ENCODE assay signal across 34 cellular contexts in the genomic region with DNA sequence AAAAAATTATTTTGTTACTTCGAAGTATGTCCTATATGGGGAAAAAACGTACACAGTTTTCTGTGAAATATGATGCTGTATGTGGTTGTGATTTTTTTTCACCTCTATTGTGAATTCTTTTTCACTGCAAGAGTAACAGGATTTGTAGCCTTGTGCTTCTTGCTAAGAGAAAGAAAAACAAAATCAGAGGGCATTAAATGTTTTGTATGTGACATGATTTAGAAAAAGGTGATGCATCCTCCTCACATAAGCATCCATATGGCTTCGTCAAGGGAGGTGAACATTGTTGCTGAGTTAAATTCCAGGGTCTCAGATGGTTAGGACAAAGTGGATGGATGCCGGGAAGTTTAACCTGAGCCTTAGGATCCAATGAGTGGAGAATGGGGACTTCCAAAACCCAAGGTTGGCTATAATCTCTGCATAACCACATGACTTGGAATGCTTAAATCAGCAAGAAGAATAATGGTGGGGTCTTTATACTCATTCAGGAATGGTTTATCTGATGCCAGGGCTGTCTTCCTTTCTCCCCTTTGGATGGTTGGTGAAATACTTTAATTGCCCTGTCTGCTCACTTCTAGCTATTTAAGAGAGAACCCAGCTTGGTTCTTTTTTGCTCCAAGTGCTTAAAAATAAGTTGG. TPM values are rescaled to one million over a fixed set of nuclear protein-coding genes. Genes with fewer than 3 reads are reported as not detected.
"Had no signal": no experiment of that assay in that cellular context is flagged by ENCODE, and none has a peak within 500 bp of the region (broad histone marks: within the 10 kb centered on the region; RNA-seq: fewer than 3 reads in every experiment).

No MANE protein-coding gene starts in this region.

- H3K4me1 Mint-ChIP-seq: activated CD4-positive, alpha-beta memory T cell treated with anti-CD3 and anti-CD28 coated beads, Interleukin-2, amount 10 ng/mL, durations not matched to agents 7 days and 5 days; activated CD4-positive, alpha-beta T cell treated with anti-CD3 and anti-CD28 coated beads, Interleukin-2, amount 10 ng/mL, durations not matched to agents 7 days and 5 days; activated naive CD4-positive, alpha-beta T cell treated with anti-CD3 and anti-CD28 coated beads, Interleukin-2, amount 10 ng/mL, durations not matched to agents 7 days and 5 days; activated naive CD8-positive, alpha-beta T cell treated with anti-CD3 and anti-CD28 coated beads, Interleukin-2, amount 10 ng/mL, durations not matched to agents 7 days and 5 days had no signal

- H3K27me3 ChIP-seq: ascending aorta, breast epithelium, cardiac muscle cell, colonic mucosa, foreskin keratinocyte, gastrocnemius medialis, heart right ventricle had no signal

- H3K36me3 ChIP-seq: ascending aorta, breast epithelium, cardiac muscle cell, colonic mucosa, gastrocnemius medialis, heart right ventricle had no signal

- H3K9me3 ChIP-seq: ascending aorta, breast epithelium, colonic mucosa, gastrocnemius medialis, heart right ventricle had no signal

- H3K36me3 Mint-ChIP-seq: activated naive CD4-positive, alpha-beta T cell treated with anti-CD3 and anti-CD28 coated beads, Interleukin-2, amount 10 ng/mL, durations not matched to agents 7 days and 5 days; activated naive CD8-positive, alpha-beta T cell treated with anti-CD3 and anti-CD28 coated beads, Interleukin-2, amount 10 ng/mL, durations not matched to agents 7 days and 5 days; brain had no signal

- H3K4me3 Mint-ChIP-seq: activated CD4-positive, alpha-beta memory T cell treated with anti-CD3 and anti-CD28 coated beads, Interleukin-2, amount 10 ng/mL, durations not matched to agents 7 days and 5 days; activated CD4-positive, alpha-beta T cell treated with anti-CD3 and anti-CD28 coated beads for 36 hours; activated CD4-positive, alpha-beta T cell treated with anti-CD3 and anti-CD28 coated beads, Interleukin-2, amount 10 ng/mL, durations not matched to agents 7 days and 5 days; activated naive CD4-positive, alpha-beta T cell treated with anti-CD3 and anti-CD28 coated beads, Interleukin-2, amount 10 ng/mL, durations not matched to agents 7 days and 5 days; activated naive CD8-positive, alpha-beta T cell treated with anti-CD3 and anti-CD28 coated beads, Interleukin-2, amount 10 ng/mL, durations not matched to agents 7 days and 5 days; activated T-cell treated with anti-CD3 and anti-CD28 coated beads, Interleukin-2, amount 50 U/mL, for 24 hours; activated T-cell treated with anti-CD3 and anti-CD28 coated beads, Interleukin-2, amount 50 U/mL, for 72 hours; brain; T-helper 17 cell; T-helper 2 cell treated with Interferon-gamma antibody and Interleukin-4, amounts not matched to agents 5 μg/mL and 100 μg/mL, for 36 hours had no signal

- H3K4me3 ChIP-seq: ascending aorta, breast epithelium, cardiac muscle cell, colonic mucosa, gastrocnemius medialis, heart right ventricle had no signal

- H3K27ac Mint-ChIP-seq: activated CD4-positive, alpha-beta memory T cell treated with anti-CD3 and anti-CD28 coated beads, Interleukin-2, amount 10 ng/mL, durations not matched to agents 7 days and 5 days; activated CD4-positive, alpha-beta T cell treated with anti-CD3 and anti-CD28 coated beads for 36 hours; activated CD4-positive, alpha-beta T cell treated with anti-CD3 and anti-CD28 coated beads, Interleukin-2, amount 10 ng/mL, durations not matched to agents 7 days and 5 days; activated naive CD4-positive, alpha-beta T cell treated with anti-CD3 and anti-CD28 coated beads, Interleukin-2, amount 10 ng/mL, durations not matched to agents 7 days and 5 days; activated naive CD4-positive, alpha-beta T cell treated with anti-CD3 and anti-CD28 coated beads, Interleukin-2, amount 50 U/mL, for 72 hours; activated naive CD8-positive, alpha-beta T cell treated with anti-CD3 and anti-CD28 coated beads, Interleukin-2, amount 10 ng/mL, durations not matched to agents 7 days and 5 days; activated T-cell treated with anti-CD3 and anti-CD28 coated beads, Interleukin-2, amount 50 U/mL, for 24 hours; activated T-cell treated with anti-CD3 and anti-CD28 coated beads, Interleukin-2, amount 50 U/mL, for 72 hours; brain; T-helper 17 cell; T-helper 2 cell treated with Interferon-gamma antibody and Interleukin-4, amounts not matched to agents 5 μg/mL and 100 μg/mL, for 36 hours had no signal

- ATAC-seq: activated CD4-positive, alpha-beta T cell treated with anti-CD3 and anti-CD28 coated beads for 36 hours; activated naive CD4-positive, alpha-beta T cell treated with anti-CD3 and anti-CD28 coated beads, Interleukin-2, amount 50 U/mL, for 72 hours; activated T-cell treated with anti-CD3 and anti-CD28 coated beads, Interleukin-2, amount 50 U/mL, for 72 hours; esophagus mucosa; foreskin keratinocyte; gastrocnemius medialis; heart right ventricle; T-helper 17 cell had no signal

- DNase-seq: activated CD4-positive, alpha-beta memory T cell treated with anti-CD3 and anti-CD28 coated beads, Interleukin-2, amount 10 ng/mL, durations not matched to agents 7 days and 5 days; activated CD4-positive, alpha-beta T cell treated with anti-CD3 and anti-CD28 coated beads for 36 hours; activated CD4-positive, alpha-beta T cell treated with anti-CD3 and anti-CD28 coated beads, Interleukin-2, amount 10 ng/mL, durations not matched to agents 7 days and 5 days; activated CD4-positive, alpha-beta T cell treated with anti-CD3 and anti-CD28 coated beads, Interleukin-2, amount 50 U/mL, for 4 hours; activated CD4-positive, CD25-positive, alpha-beta regulatory T cell; activated CD4-positive, CD25-positive, alpha-beta regulatory T cell treated with anti-CD3 and anti-CD28 coated beads, Interleukin-2, amount 50 U/mL, for 72 hours; activated CD8-positive, alpha-beta memory T cell treated with anti-CD3 and anti-CD28 coated beads, Interleukin-2, amount 50 U/mL, for 48 hours; activated gamma-delta T cell; activated naive CD4-positive, alpha-beta T cell; activated naive CD4-positive, alpha-beta T cell treated with anti-CD3 and anti-CD28 coated beads, Interleukin-2, amount 10 ng/mL, durations not matched to agents 7 days and 5 days; activated naive CD8-positive, alpha-beta T cell treated with anti-CD3 and anti-CD28 coated beads, Interleukin-2, amount 10 ng/mL, durations not matched to agents 7 days and 5 days; activated T-cell treated with anti-CD3 and anti-CD28 coated beads for 4 hours; activated T-cell treated with anti-CD3 and anti-CD28 coated beads, Interleukin-2, amount 50 U/mL, for 24 hours; activated T-cell treated with anti-CD3 and anti-CD28 coated beads, Interleukin-2, amount 50 U/mL, for 72 hours; central memory CD4-positive, alpha-beta T cell; cerebellar nuclear complex; colonic mucosa; effector CD8-positive, alpha-beta T cell; foreskin keratinocyte; gastrocnemius medialis; glutamatergic neuron; heart right ventricle; T-helper 1 cell; T-helper 17 cell; T1000 had no signal

- H3K9me3 Mint-ChIP-seq: activated CD4-positive, alpha-beta memory T cell treated with anti-CD3 and anti-CD28 coated beads, Interleukin-2, amount 10 ng/mL, durations not matched to agents 7 days and 5 days; activated CD4-positive, alpha-beta T cell treated with anti-CD3 and anti-CD28 coated beads, Interleukin-2, amount 10 ng/mL, durations not matched to agents 7 days and 5 days; activated naive CD4-positive, alpha-beta T cell treated with anti-CD3 and anti-CD28 coated beads, Interleukin-2, amount 10 ng/mL, durations not matched to agents 7 days and 5 days; activated naive CD8-positive, alpha-beta T cell treated with anti-CD3 and anti-CD28 coated beads, Interleukin-2, amount 10 ng/mL, durations not matched to agents 7 days and 5 days; activated T-cell treated with anti-CD3 and anti-CD28 coated beads, Interleukin-2, amount 50 U/mL, for 24 hours; activated T-cell treated with anti-CD3 and anti-CD28 coated beads, Interleukin-2, amount 50 U/mL, for 72 hours; T-helper 2 cell treated with Interferon-gamma antibody and Interleukin-4, amounts not matched to agents 5 μg/mL and 100 μg/mL, for 36 hours had no signal

- H3K4me1 ChIP-seq: ascending aorta, colonic mucosa had no signal

- H3K27ac ChIP-seq: ascending aorta, cardiac muscle cell, colonic mucosa, foreskin keratinocyte, gastrocnemius medialis, heart right ventricle had no signal

RNA-seq across cellular contexts. Expression of a gene that starts 38.3 kb away (rescaled TPM):
- total RNA-seq: activated CD4-positive, alpha-beta memory T cell treated with anti-CD3 and anti-CD28 coated beads, Interleukin-2, amount 10 ng/mL, durations not matched to agents 7 days and 5 days; activated naive CD4-positive, alpha-beta T cell treated with anti-CD3 and anti-CD28 coated beads, Interleukin-2, amount 50 U/mL, for 72 hours; activated naive CD8-positive, alpha-beta T cell treated with anti-CD3 and anti-CD28 coated beads, Interleukin-2, amount 10 ng/mL, durations not matched to agents 7 days and 5 days; activated T-cell treated with anti-CD3 and anti-CD28 coated beads, Interleukin-2, amount 50 U/mL, for 72 hours; ascending aorta; cardiac muscle cell; dermis microvascular lymphatic vessel endothelial cell; endothelial cell of umbilical vein had no signal
- polyA plus RNA-seq: cardiac muscle cell, endothelial cell of umbilical vein had no signal
